Comparison of ENCODE assay signal across 9 cellular contexts in the genomic region with DNA sequence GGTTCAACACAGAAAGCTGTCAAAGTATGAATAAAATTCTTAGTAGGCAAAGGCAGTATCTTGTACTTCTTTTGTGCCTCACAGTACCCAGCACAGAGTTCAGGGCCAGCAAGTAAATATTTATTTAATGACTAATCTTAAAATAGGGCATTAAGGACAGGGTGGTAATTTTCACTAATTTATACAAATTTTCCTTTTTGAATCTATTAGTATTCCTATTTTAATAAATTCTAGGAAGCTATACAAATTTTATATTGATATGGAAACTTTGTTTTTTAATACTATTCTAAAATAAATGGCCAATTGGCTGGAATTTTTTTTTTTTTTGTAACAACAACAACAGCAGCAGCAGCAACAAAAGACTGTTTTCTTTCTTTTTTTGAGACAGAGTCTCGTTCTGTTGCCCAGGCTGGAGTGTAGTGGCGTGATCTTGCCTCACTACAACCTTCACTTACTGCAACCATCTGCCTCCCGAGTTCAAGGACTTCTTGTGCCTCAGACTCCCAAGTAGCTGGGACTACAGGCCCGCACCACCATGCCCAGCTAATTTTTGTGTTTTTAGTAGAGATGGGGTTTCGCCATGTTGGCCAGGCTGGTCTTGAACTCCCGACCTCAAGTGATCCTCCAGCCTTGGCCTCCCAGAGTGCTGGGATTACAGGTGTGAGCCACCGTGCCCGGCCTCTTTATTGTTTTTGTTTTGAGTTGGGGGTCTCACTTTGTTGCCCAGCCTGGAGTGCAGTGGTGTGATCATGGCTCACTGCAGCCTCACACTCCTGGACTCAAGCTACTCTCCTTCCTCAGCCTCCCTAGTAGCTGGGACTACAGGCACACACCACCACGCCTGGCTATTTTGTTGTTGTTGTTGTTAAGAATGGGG.
DNase-seq lines count a peak whose midpoint lies in the region; ATAC-seq, FAIRE-seq and TF ChIP-seq lines count a peak whose summit lies in the region.
"Had no signal": no experiment of that assay in that cellular context is flagged by ENCODE, and none has a peak within 500 bp of the region (broad histone marks: within the 10 kb centered on the region; RNA-seq: fewer than 3 reads in every experiment).

No MANE protein-coding gene starts in this region.

- H3K79me1 ChIP-seq in neuronal stem cell (ENCODE audit: low read depth, low read length) = peaks cover 2% of the 10 kb centered on the region

- H3K27ac Mint-ChIP-seq in nephron = peak overlapping the region in 2 of 3 experiments; percentile 83 to 92

- H2BK15ac ChIP-seq in neuronal stem cell (ENCODE audit: low read length) = no peak overlapping the region

- H3K27me3 Mint-ChIP-seq in nephron (ENCODE audit: low read depth) = no peaks in the 10 kb centered on the region

- H3K4me1 ChIP-seq in A549 (peaks cover 38% of the 10 kb centered on the region), neuronal stem cell (ENCODE audit: control insufficient read depth in 2 of 2, insufficient read depth in 1 of 2, low read depth in 1 of 2, low read length in 2 of 2) (peaks cover 4 to 18% of the 10 kb centered on the region in 2 donors)

- H3K9ac ChIP-seq in neuronal stem cell (ENCODE audit: low read depth, low read length, poor library complexity) = no peak overlapping the region

- H4K8ac ChIP-seq in neuronal stem cell (ENCODE audit: low read depth, low read length) = no peak overlapping the region

- H2AK5ac ChIP-seq in neuronal stem cell (ENCODE audit: low read depth, low read length) = no peak overlapping the region

- POLR2A ChIA-PET in A549 (lab: Yijun Ruan, JAX) = no interaction called here

- H3K27ac ChIP-seq in A549 (peak overlapping the region; percentile 66 to 77; a peak in 4 of 6 replicates), dorsolateral prefrontal cortex (peak overlapping the region; percentile 71 to 100 (median 98)), neuronal stem cell (replicated peaks; ENCODE audit: low read length) (no peak overlapping the region)

- no peak for TF ChIP-seq POLR2A in A549 (IDR thresholded peaks at IDR 0.05; ENCODE audit: low read length)

- peaks cover 3 to 48% of the 10 kb centered on the region in 2 donors for H3K36me3 ChIP-seq in neuronal stem cell (replicated peaks in 1 of 2; ENCODE audit: control insufficient read depth in 2 of 2, insufficient read depth in 2 of 2, low read length in 2 of 2)

- CTCF ChIA-PET in A549 (lab: Yijun Ruan, JAX) = interaction anchor here (0.7 to 2.1 kb wide), 11 partner anchors 13 to 133 kb away, joined by 3 to 7 read pairs (median 4); no protein-coding TSS in a partner anchor

- 85% methylated on average over 9 of the region's 9 CpGs for WGBS in A549 (ENCODE audit: missing lambda C conversion rate)
- no CpG with 5 or more reads among the region's 9 CpGs for WGBS in neuronal stem cell (ENCODE audit: extremely low coverage in 2 of 2, insufficient read length in 2 of 2, insufficient replicate concordance in 1 of 2), 2 donors

- no peak overlapping the region for H3K23ac ChIP-seq in neuronal stem cell (ENCODE audit: low read depth, low read length, poor library complexity)

- no peak for FAIRE-seq in A549 (lab: Jason Lieb, UNC)

- DNase-seq in A549 (ENCODE audit: low read depth in 1 of 2, low spot score in 1 of 2) (no peak), NCI-H69 (lab: John Stamatoyannopoulos, UW) (peak; percentile 6), dorsolateral prefrontal cortex (no peak), neuronal stem cell (ENCODE audit: low spot score) (no peak), occipital lobe (lab: John Stamatoyannopoulos, UW) (no peak)
- DNase-seq: NCI-H1694 treated with DMSO at 0.1 percent for 48 hours had no signal

- no peak overlapping the region for H4K91ac ChIP-seq in neuronal stem cell (ENCODE audit: low read depth, low read length, poor library complexity)

- TF ChIP-seq RAD21 in A549 (conservative IDR thresholded peaks at IDR 0.05 in 1 of 2, IDR thresholded peaks at IDR 0.05 in 1 of 2) = no peak

- no peak overlapping the region for H2AFZ ChIP-seq in neuronal stem cell (ENCODE audit: low read length)

- no peak overlapping the region for H3K18ac ChIP-seq in neuronal stem cell (ENCODE audit: low read length)

- no peak overlapping the region for H3K4ac ChIP-seq in neuronal stem cell (ENCODE audit: low read length)

- intact Hi-C loops in dorsolateral prefrontal cortex (cut with DNase I) = loop anchor here in 1 of 2 donors (2.0 to 5.0 kb wide), 2 partner anchors 84 to 127 kb away; a partner anchor contains a TSS

- no peak overlapping the region for H3K14ac ChIP-seq in neuronal stem cell (ENCODE audit: low read length)

- TF ChIP-seq EP300 in A549 (IDR thresholded peaks at IDR 0.05) = no peak

- H3K4me3 ChIP-seq in A549 (no peak overlapping the region), dorsolateral prefrontal cortex (peak overlapping the region in 5 of 59 donors; percentile 27 to 53 (median 47)), neuronal stem cell (ENCODE audit: low read length in 2 of 2) (no peak overlapping the region)

- no peaks in the 10 kb centered on the region for H3K9me3 Mint-ChIP-seq in nephron

- H3K4me2 ChIP-seq in A549 (peak overlapping the region; percentile 90), neuronal stem cell (ENCODE audit: insufficient read depth, low read length, poor library complexity, severe bottlenecking) (no peak overlapping the region)

- peaks cover 15% of the 10 kb centered on the region for H3K36me3 Mint-ChIP-seq in nephron (ENCODE audit: low read depth)

- H2BK120ac ChIP-seq in neuronal stem cell (ENCODE audit: low read depth, low read length) = no peak overlapping the region

- ATAC-seq in A549 (no peak), HG02798 (IDR thresholded peaks at IDR 0.05; ENCODE audit: poor library complexity, unreplicated experiment) (no peak), HG03342 (IDR thresholded peaks at IDR 0.05; ENCODE audit: unreplicated experiment) (no peak)

- H3K4me3 Mint-ChIP-seq in nephron = no peak overlapping the region

- H2BK12ac ChIP-seq in neuronal stem cell (ENCODE audit: low read length) = no peak overlapping the region

- H3K27me3 ChIP-seq in dorsolateral prefrontal cortex = no peaks in the 10 kb centered on the region
- H3K27me3 ChIP-seq in neuronal stem cell (ENCODE audit: control insufficient read depth in 3 of 3, insufficient read depth in 3 of 3, low read depth in 1 of 3, low read length in 3 of 3) = no peaks in the 10 kb centered on the region

- H2BK5ac ChIP-seq in neuronal stem cell (ENCODE audit: low read length) = no peak overlapping the region

- TF ChIP-seq CTCF in A549 (IDR thresholded peaks at IDR 0.05) = no peak
- no peak for TF ChIP-seq CTCF in dorsolateral prefrontal cortex (IDR thresholded peaks at IDR 0.05 in 54 of 56, conservative IDR thresholded peaks at IDR 0.05 in 2 of 56; ENCODE audit: low read depth in 1 of 56, partially characterized antibody in 56 of 56)
- no peak for TF ChIP-seq CTCF in nephron (IDR thresholded peaks at IDR 0.05; ENCODE audit: unreplicated experiment in 3 of 3)

- peaks cover 33% of the 10 kb centered on the region for H3K4me1 Mint-ChIP-seq in nephron

- no peaks in the 10 kb centered on the region for H3K9me3 ChIP-seq in A549
- H3K9me3 ChIP-seq in neuronal stem cell (replicated peaks in 1 of 2; ENCODE audit: control insufficient read depth in 2 of 2, insufficient read depth in 1 of 2, low read depth in 1 of 2, low read length in 2 of 2) = peaks cover 0 to 10% of the 10 kb centered on the region in 2 donors

TF ChIP-seq in A549, 52 proteins besides CTCF, POLR2A, EP300 and RAD21:
- TF ChIP-seq MAZ (IDR thresholded peaks at IDR 0.05; ENCODE audit: borderline replicate concordance, low read depth, low read length) (no peak), CBX2 (IDR thresholded peaks at IDR 0.05; ENCODE audit: borderline replicate concordance, low read depth) (no peak), ESRRA (IDR thresholded peaks at IDR 0.05; ENCODE audit: borderline replicate concordance, low read length) (no peak), CEBPB (IDR thresholded peaks at IDR 0.05) (no peak), JUN (IDR thresholded peaks at IDR 0.05) (no peak)
- TF ChIP-seq, protein P1, sequence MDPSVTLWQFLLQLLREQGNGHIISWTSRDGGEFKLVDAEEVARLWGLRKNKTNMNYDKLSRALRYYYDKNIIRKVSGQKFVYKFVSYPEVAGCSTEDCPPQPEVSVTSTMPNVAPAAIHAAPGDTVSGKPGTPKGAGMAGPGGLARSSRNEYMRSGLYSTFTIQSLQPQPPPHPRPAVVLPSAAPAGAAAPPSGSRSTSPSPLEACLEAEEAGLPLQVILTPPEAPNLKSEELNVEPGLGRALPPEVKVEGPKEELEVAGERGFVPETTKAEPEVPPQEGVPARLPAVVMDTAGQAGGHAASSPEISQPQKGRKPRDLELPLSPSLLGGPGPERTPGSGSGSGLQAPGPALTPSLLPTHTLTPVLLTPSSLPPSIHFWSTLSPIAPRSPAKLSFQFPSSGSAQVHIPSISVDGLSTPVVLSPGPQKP (IDR thresholded peaks at IDR 0.05; ENCODE audit: low read depth, low read length) = no peak
TF ChIP-seq in A549: peak in this region for 0.
